In the genomic region with DNA sequence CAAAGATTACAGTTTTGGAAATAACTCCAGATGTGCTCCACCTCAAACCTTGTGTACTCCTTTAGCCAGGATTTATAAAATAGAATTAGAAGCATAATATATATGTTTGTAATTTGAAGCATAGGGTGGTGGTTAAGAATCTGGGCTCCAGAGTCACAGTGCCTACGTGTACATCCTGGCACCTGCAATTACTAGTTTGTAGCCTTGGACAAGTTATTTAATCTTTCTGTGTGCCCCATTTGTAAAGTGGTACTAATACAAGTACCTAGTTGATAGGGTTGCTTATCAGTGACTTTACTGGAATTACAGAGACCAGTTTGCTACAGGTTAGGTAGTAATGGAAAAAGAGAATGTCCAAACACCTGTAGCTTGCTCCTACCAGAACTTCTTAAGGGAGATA, we compare ENCODE assay signal across 21 cellular contexts. TPM values are rescaled to one million over a fixed set of nuclear protein-coding genes. Genes with fewer than 3 reads are reported as not detected.
A peak's percentile ranks its signal among the peaks of the same experiment; 100 is the strongest.
DNase-seq lines count a peak whose midpoint lies in the region; ATAC-seq, FAIRE-seq and TF ChIP-seq lines count a peak whose summit lies in the region.
"Had no signal": no experiment of that assay in that cellular context is flagged by ENCODE, and none has a peak within 500 bp of the region (broad histone marks: within the 10 kb centered on the region; RNA-seq: fewer than 3 reads in every experiment).

No MANE protein-coding gene starts in this region.

- CTCF ChIA-PET in CD4-positive, alpha-beta T cell (lab: Charles Lee), result interaction anchor here (0.6 kb wide), 1 partner anchor 26 kb away, joined by 3 read pairs; no protein-coding TSS in a partner anchor

- no peaks in the 10 kb centered on the region for H3K9me3 Mint-ChIP-seq in activated T-cell treated with anti-CD3 and anti-CD28 coated beads, Interleukin-2, amount 50 U/mL, for 24 hours
- no peaks in the 10 kb centered on the region for H3K9me3 Mint-ChIP-seq in CD4-positive, alpha-beta T cell
- H3K9me3 Mint-ChIP-seq in central memory CD8-positive, alpha-beta T cell, result no peaks in the 10 kb centered on the region
- H3K9me3 Mint-ChIP-seq: CD8-positive, alpha-beta memory T cell had no signal

- H3K4me3 ChIP-seq in neutrophil (ENCODE audit: low read depth in 1 of 2, low read length in 1 of 2), result no peak overlapping the region
- no peak overlapping the region for H3K4me3 ChIP-seq in small intestine (ENCODE audit: low read depth in 1 of 2, low read length in 2 of 2)
- H3K4me3 ChIP-seq: Peyer's patch had no signal

- peaks cover 68 to 75% of the 10 kb centered on the region in 2 experiments for H3K4me1 ChIP-seq in neutrophil (ENCODE audit: control insufficient read depth in 1 of 2, insufficient read depth in 1 of 2, low read depth in 1 of 2, low read length in 1 of 2)
- H3K4me1 ChIP-seq in small intestine (ENCODE audit: control insufficient read depth in 2 of 2, insufficient read depth in 1 of 2, low read depth in 1 of 2, low read length in 1 of 2), result peaks cover 2 to 10% of the 10 kb centered on the region in 2 donors

- no peak for DNase-seq in activated T-cell treated with anti-CD3 and anti-CD28 coated beads, Interleukin-2, amount 50 U/mL, for 24 hours
- DNase-seq in activated T-cell treated with anti-CD3 and anti-CD28 coated beads, Interleukin-2, amount 50 U/mL, for 1 hour, result no peak
- DNase-seq in CD4-positive, alpha-beta T cell, result no peak
- DNase-seq in central memory CD8-positive, alpha-beta T cell (ENCODE audit: low spot score in 2 of 2), result no peak
- DNase-seq in GM12891 (ENCODE audit: insufficient read length, low spot score), result no peak
- DNase-seq in small intestine, result no peak
- DNase-seq in NCI-H526 (lab: John Stamatoyannopoulos, UW), result no peak
- DNase-seq: CD8-positive, alpha-beta memory T cell; DMS53; EL; GOT3; MM.1S; NCI-H1105; NCI-H1694; NCI-H2081 treated with DMSO at 0.1 percent for 48 hours; NCI-H446 treated with DMSO at 0.1 percent for 48 hours; Peyer's patch had no signal

- intact Hi-C loops in CD4-positive, alpha-beta T cell (cut with DNase I, micrococcal nuclease), result loop anchor here (2.0 to 10.0 kb wide), 5 partner anchors 27 to 333 kb away; no protein-coding TSS in a partner anchor

- no peak for TF ChIP-seq CTCF in CD4-positive, alpha-beta T cell (IDR thresholded peaks at IDR 0.05)
- no peak for TF ChIP-seq CTCF in neutrophil (IDR thresholded peaks at IDR 0.05)

- no peaks in the 10 kb centered on the region for H3K27me3 ChIP-seq in CD4-positive, alpha-beta T cell (ENCODE audit: control insufficient read depth, insufficient read depth, low read length)
- no peaks in the 10 kb centered on the region for H3K27me3 ChIP-seq in neutrophil
- no peaks in the 10 kb centered on the region for H3K27me3 ChIP-seq in small intestine (ENCODE audit: control insufficient read depth in 2 of 2, insufficient read depth in 2 of 2, low read length in 2 of 2)
- H3K27me3 ChIP-seq: Peyer's patch had no signal

- no peak for TF ChIP-seq POLR2A in GM12891 (IDR thresholded peaks at IDR 0.05; ENCODE audit: low read depth, low read length)

- no peaks in the 10 kb centered on the region for H3K27me3 Mint-ChIP-seq in activated T-cell treated with anti-CD3 and anti-CD28 coated beads, Interleukin-2, amount 50 U/mL, for 24 hours
- no peaks in the 10 kb centered on the region for H3K27me3 Mint-ChIP-seq in CD4-positive, alpha-beta T cell
- H3K27me3 Mint-ChIP-seq in central memory CD8-positive, alpha-beta T cell, result no peaks in the 10 kb centered on the region
- H3K27me3 Mint-ChIP-seq: CD8-positive, alpha-beta memory T cell had no signal

- H3K4me1 Mint-ChIP-seq in activated T-cell treated with anti-CD3 and anti-CD28 coated beads, Interleukin-2, amount 50 U/mL, for 24 hours (ENCODE audit: low read depth), result peaks cover 77% of the 10 kb centered on the region
- H3K4me1 Mint-ChIP-seq in CD4-positive, alpha-beta T cell (ENCODE audit: low read depth), result peaks cover 90% of the 10 kb centered on the region
- peaks cover 70% of the 10 kb centered on the region for H3K4me1 Mint-ChIP-seq in central memory CD8-positive, alpha-beta T cell

- H3K27ac ChIP-seq in CD4-positive, alpha-beta T cell (ENCODE audit: low read depth, low read length), result no peak overlapping the region
- peak overlapping the region; percentile 66 for H3K27ac ChIP-seq in neutrophil
- no peak overlapping the region for H3K27ac ChIP-seq in small intestine (ENCODE audit: low read depth in 1 of 2, low read length in 1 of 2)

- 45 to 90% (median 71%) methylated on average over 1 of the region's 1 CpG for WGBS in small intestine, 3 donors

- H3K9me3 ChIP-seq in CD4-positive, alpha-beta T cell (ENCODE audit: control insufficient read depth, low read length), result no peaks in the 10 kb centered on the region
- no peaks in the 10 kb centered on the region for H3K9me3 ChIP-seq in neutrophil
- H3K9me3 ChIP-seq in small intestine (ENCODE audit: control insufficient read depth, low read depth), result no peaks in the 10 kb centered on the region
- H3K9me3 ChIP-seq: Peyer's patch had no signal

- no peak overlapping the region for H3K4me3 Mint-ChIP-seq in activated T-cell treated with anti-CD3 and anti-CD28 coated beads, Interleukin-2, amount 50 U/mL, for 24 hours
- no peak overlapping the region for H3K4me3 Mint-ChIP-seq in CD4-positive, alpha-beta T cell
- H3K4me3 Mint-ChIP-seq in central memory CD8-positive, alpha-beta T cell, result no peak overlapping the region

- ATAC-seq in CD4-positive, alpha-beta T cell (ENCODE audit: poor library complexity), result no peak
- no peak for ATAC-seq in central memory CD8-positive, alpha-beta T cell (replicated peaks; ENCODE audit: extremely low read depth, poor library complexity, severe bottlenecking)

- FAIRE-seq in GM12891 (lab: Jason Lieb, UNC), result no peak
- FAIRE-seq in small intestine (lab: Jason Lieb, UNC), result no peak
- FAIRE-seq: A204.1, GM12892, GM18507 had no signal

- peak overlapping the region; percentile 51 for H3K27ac Mint-ChIP-seq in activated T-cell treated with anti-CD3 and anti-CD28 coated beads, Interleukin-2, amount 50 U/mL, for 24 hours
- H3K27ac Mint-ChIP-seq in CD4-positive, alpha-beta T cell, result peak overlapping the region; percentile 4
- peak overlapping the region; percentile 23 for H3K27ac Mint-ChIP-seq in central memory CD8-positive, alpha-beta T cell (ENCODE audit: low read depth)

- H3K36me3 ChIP-seq in neutrophil (no peaks in the 10 kb centered on the region), small intestine (ENCODE audit: control insufficient read depth in 2 of 2, insufficient read depth in 2 of 2, low read length in 2 of 2) (no peaks in the 10 kb centered on the region)
- H3K36me3 ChIP-seq: Peyer's patch had no signal

- peaks cover 22% of the 10 kb centered on the region for H3K36me3 Mint-ChIP-seq in activated T-cell treated with anti-CD3 and anti-CD28 coated beads, Interleukin-2, amount 50 U/mL, for 24 hours (ENCODE audit: low read depth)
- H3K36me3 Mint-ChIP-seq in CD4-positive, alpha-beta T cell (ENCODE audit: low read depth), result peaks cover 24% of the 10 kb centered on the region
- peaks cover 18% of the 10 kb centered on the region for H3K36me3 Mint-ChIP-seq in central memory CD8-positive, alpha-beta T cell (ENCODE audit: insufficient read depth)

- POLR2A ChIA-PET in CD4-positive, alpha-beta T cell (lab: Charles Lee), result interaction anchor here (1.2 kb wide), 1 partner anchor 163 kb away, joined by 3 read pairs; a partner anchor contains a TSS

TF ChIP-seq in GM12891, 5 proteins besides CTCF, POLR2A, EP300 and RAD21:
- no peak for TF ChIP-seq POU2F2 (IDR thresholded peaks at IDR 0.05; ENCODE audit: low read depth, low read length)
- TF ChIP-seq SPI1 (IDR thresholded peaks at IDR 0.05; ENCODE audit: low read depth, low read length), result no peak
- no peak for TF ChIP-seq TAF1 (IDR thresholded peaks at IDR 0.05; ENCODE audit: low read depth, low read length)
- no peak for TF ChIP-seq POLR2AphosphoS5 (IDR thresholded peaks at IDR 0.05; ENCODE audit: low read depth, low read length)
- TF ChIP-seq PAX5 (IDR thresholded peaks at IDR 0.05; ENCODE audit: insufficient read depth, low read length, severe bottlenecking), result no peak
TF ChIP-seq in GM12891: peak in this region for 0.

RNA-seq across cellular contexts. Expression of a gene that starts 28.6 kb away (rescaled TPM):
- total RNA-seq in CD4-positive, alpha-beta T cell, result 100 to 1,000 TPM; 219 to 228 TPM
- polyA plus RNA-seq in GM12891 (2012; ENCODE audit: low read depth, missing spikeins), result 23.4 TPM
- 10 to 100 TPM; 30.0 to 35.8 (median 30.8) TPM for polyA plus RNA-seq in small intestine
